ENCODE assay signal across 18 cellular contexts in genomic region chrY:11668221-11668620, GRCh38.
DNase-seq lines count a peak whose midpoint lies in the region; ATAC-seq, FAIRE-seq and TF ChIP-seq lines count a peak whose summit lies in the region.
"Had no signal": no experiment of that assay in that cellular context is flagged by ENCODE, and none has a peak within 500 bp of the region (broad histone marks: within the 10 kb centered on the region; RNA-seq: fewer than 3 reads in every experiment).

No MANE protein-coding gene starts in this region.

- H3K27me3 ChIP-seq in bronchial epithelial cell (ENCODE audit: control insufficient read depth, insufficient read depth, low read length) = no peaks in the 10 kb centered on the region
- H3K27me3 ChIP-seq in transverse colon = no peaks in the 10 kb centered on the region

- H3K36me3 ChIP-seq in bronchial epithelial cell (ENCODE audit: control insufficient read depth, insufficient read depth, low read length) (no peaks in the 10 kb centered on the region), transverse colon (no peaks in the 10 kb centered on the region)
- H3K36me3 ChIP-seq: HAP-1 had no signal

- peak overlapping the region; percentile 36 for H3K27ac Mint-ChIP-seq in activated naive CD4-positive, alpha-beta T cell treated with anti-CD3 and anti-CD28 coated beads for 36 hours

- H3K27ac ChIP-seq in transverse colon = no peak overlapping the region
- H3K27ac ChIP-seq: 22Rv1, GM23248, RWPE1 had no signal

- H3K9me3 ChIP-seq in transverse colon = no peaks in the 10 kb centered on the region
- H3K9me3 ChIP-seq: HAP-1 had no signal

- TF ChIP-seq EP300 in transverse colon (IDR thresholded peaks at IDR 0.05; ENCODE audit: low read depth) = no peak

- H3K36me3 Mint-ChIP-seq in activated naive CD4-positive, alpha-beta T cell treated with anti-CD3 and anti-CD28 coated beads for 36 hours (ENCODE audit: low read depth) = peaks cover 68% of the 10 kb centered on the region

- H3K9me3 Mint-ChIP-seq in activated naive CD4-positive, alpha-beta T cell treated with anti-CD3 and anti-CD28 coated beads for 36 hours = peaks cover 81% of the 10 kb centered on the region

- H3K27me3 Mint-ChIP-seq in activated naive CD4-positive, alpha-beta T cell treated with anti-CD3 and anti-CD28 coated beads for 36 hours (ENCODE audit: low read depth) = no peaks in the 10 kb centered on the region

- ATAC-seq in GM21528 (IDR thresholded peaks at IDR 0.05; ENCODE audit: low FRiP score, unreplicated experiment) = no peak
- ATAC-seq in HG02623 (IDR thresholded peaks at IDR 0.05; ENCODE audit: unreplicated experiment) = no peak
- ATAC-seq: K562 had no signal

- no peaks in the 10 kb centered on the region for H3K4me1 Mint-ChIP-seq in activated naive CD4-positive, alpha-beta T cell treated with anti-CD3 and anti-CD28 coated beads for 36 hours (ENCODE audit: low read depth)

- no peak for TF ChIP-seq CTCF in bronchial epithelial cell (IDR thresholded peaks at IDR 0.05; ENCODE audit: insufficient read depth, low read length, severe bottlenecking)
- no peak for TF ChIP-seq CTCF in fibroblast of villous mesenchyme (IDR thresholded peaks at IDR 0.05; ENCODE audit: insufficient read depth, low read depth, low read length)
- no peak for TF ChIP-seq CTCF in transverse colon (IDR thresholded peaks at IDR 0.05)

- no peak overlapping the region for H3K4me3 Mint-ChIP-seq in activated naive CD4-positive, alpha-beta T cell treated with anti-CD3 and anti-CD28 coated beads for 36 hours

- no peaks in the 10 kb centered on the region for H3K4me1 ChIP-seq in transverse colon
- H3K4me1 ChIP-seq: HAP-1 had no signal

- no peak for TF ChIP-seq POLR2A in transverse colon (IDR thresholded peaks at IDR 0.05)

- in situ Hi-C loops in transverse colon (cut with MboI; ENCODE audit: low pct_ligation_motif_present in 1 of 4, low pct_unique_long_range_greater_than_20kb in 1 of 4, low sequenced_read_pairs in 3 of 4) = no loop called here

- intact Hi-C loops in activated naive CD4-positive, alpha-beta T cell treated with anti-CD3 and anti-CD28 coated beads for 36 hours (cut with micrococcal nuclease) = no loop called here
- intact Hi-C loops in transverse colon (cut with DNase I; ENCODE audit: low total_unique reads) = no loop called here

- no peak for FAIRE-seq in bronchial epithelial cell (lab: Jason Lieb, UNC)
- FAIRE-seq: GM19239, K562 had no signal

- CTCF ChIA-PET in activated naive CD4-positive, alpha-beta T cell treated with anti-CD3 and anti-CD28 coated beads for 36 hours (lab: Charles Lee) = no interaction called here

- DNase-seq in activated naive CD4-positive, alpha-beta T cell treated with anti-CD3 and anti-CD28 coated beads for 36 hours = no peak
- DNase-seq in activated naive CD4-positive, alpha-beta T cell treated with Interleukin-2 at 50 U/mL for 16 hours = no peak
- DNase-seq in bronchial epithelial cell (ENCODE audit: low read depth) (peak; percentile 52), fibroblast of villous mesenchyme (ENCODE audit: low read depth) (peak; percentile 2), glomerular visceral epithelial cell (ENCODE audit: extremely low spot score) (no peak), transverse colon (no peak)
- DNase-seq: DMS79 treated with DMSO at 0.1 percent for 48 hours, GM23248, NCI-H1694 treated with DMSO at 0.1 percent for 48 hours, NCI-H510A, NCI-H748 treated with DMSO at 0.1 percent for 48 hours had no signal

- 67% methylated on average over 5 of the region's 6 CpGs; no CpG with 5 or more reads in 1 of the 2 donors for WGBS in transverse colon (ENCODE audit: low coverage in 1 of 2), 2 donors

- H3K4me3 ChIP-seq in bronchial epithelial cell (ENCODE audit: low read depth, low read length) (no peak overlapping the region), fibroblast of villous mesenchyme (ENCODE audit: low read depth, low read length) (no peak overlapping the region), transverse colon (no peak overlapping the region)
- H3K4me3 ChIP-seq: GM23248, HAP-1, K562 had no signal

Comparison
In these comparisons a context has a peak if more than half of its experiments do, and no peak if none do; other contexts are left out.
1. DNase-seq: peak in bronchial epithelial cell (single experiment) and fibroblast of villous mesenchyme (single experiment); none in activated naive CD4-positive, alpha-beta T cell treated with anti-CD3 and anti-CD28 coated beads for 36 hours (single experiment), activated naive CD4-positive, alpha-beta T cell treated with Interleukin-2 at 50 U/mL for 16 hours (single experiment), glomerular visceral epithelial cell (single experiment) and transverse colon (single experiment).